Comparison of ENCODE assay signal across 16 cellular contexts in genomic region chr7:83640731-83641533, GRCh38. TPM values are rescaled to one million over a fixed set of nuclear protein-coding genes. Genes with fewer than 3 reads are reported as not detected.
"Had no signal": no experiment of that assay in that cellular context is flagged by ENCODE, and none has a peak within 500 bp of the region (broad histone marks: within the 10 kb centered on the region; RNA-seq: fewer than 3 reads in every experiment).

No MANE protein-coding gene starts in this region.

- H3K4me3 ChIP-seq: coronary artery, tibial artery, uterus had no signal

- H3K9me3 ChIP-seq: tibial artery, uterus had no signal

- H3K9ac ChIP-seq: parathyroid adenoma had no signal

- H2AFZ ChIP-seq: parathyroid adenoma had no signal

- H3K36me3 ChIP-seq: tibial artery, uterus had no signal

- H3K4me1 Mint-ChIP-seq: activated naive CD8-positive, alpha-beta T cell treated with anti-CD3 and anti-CD28 coated beads, Interleukin-2, amount 10 ng/mL, durations not matched to agents 7 days and 5 days; naive B cell; stimulated activated memory B cell treated with anti-CD40 and anti-IgM and Interleukin-4, amounts not matched to agents 10 μg/mL and 1 μg/mL and 100 μg/mL, for 72 hours had no signal

- H3K79me2 ChIP-seq: parathyroid adenoma had no signal

- H3K27ac ChIP-seq: coronary artery, foreskin keratinocyte, parathyroid adenoma, tibial artery, uterus had no signal

- DNase-seq: activated CD4-positive, alpha-beta T cell treated with anti-CD3 and anti-CD28 coated beads, Interleukin-2, amount 50 U/mL, for 1 hour; activated CD8-positive, alpha-beta memory T cell treated with anti-CD3 and anti-CD28 coated beads for 24 hours; activated naive CD8-positive, alpha-beta T cell treated with anti-CD3 and anti-CD28 coated beads, Interleukin-2, amount 10 ng/mL, durations not matched to agents 7 days and 5 days; central memory CD4-positive, alpha-beta T cell; foreskin keratinocyte; mammary epithelial cell; naive B cell; stimulated activated CD4-positive, alpha-beta T cell treated with anti-CD3 and anti-CD28 coated beads, Interleukin-2, amount 100 ng/mL, for 48 hours; tibial artery; uterus had no signal

- H3K27me3 Mint-ChIP-seq: activated naive CD8-positive, alpha-beta T cell treated with anti-CD3 and anti-CD28 coated beads, Interleukin-2, amount 10 ng/mL, durations not matched to agents 7 days and 5 days; naive B cell; stimulated activated memory B cell treated with anti-CD40 and anti-IgM and Interleukin-4, amounts not matched to agents 10 μg/mL and 1 μg/mL and 100 μg/mL, for 72 hours had no signal

- H3K27me3 ChIP-seq: foreskin keratinocyte, tibial artery, uterus had no signal

- H3K4me3 Mint-ChIP-seq: activated naive CD8-positive, alpha-beta T cell treated with anti-CD3 and anti-CD28 coated beads, Interleukin-2, amount 10 ng/mL, durations not matched to agents 7 days and 5 days; naive B cell; stimulated activated memory B cell treated with anti-CD40 and anti-IgM and Interleukin-4, amounts not matched to agents 10 μg/mL and 1 μg/mL and 100 μg/mL, for 72 hours had no signal

- H3K27ac Mint-ChIP-seq: activated naive CD8-positive, alpha-beta T cell treated with anti-CD3 and anti-CD28 coated beads, Interleukin-2, amount 10 ng/mL, durations not matched to agents 7 days and 5 days; naive B cell; stimulated activated memory B cell treated with anti-CD40 and anti-IgM and Interleukin-4, amounts not matched to agents 10 μg/mL and 1 μg/mL and 100 μg/mL, for 72 hours had no signal

- H3K36me3 Mint-ChIP-seq: activated naive CD8-positive, alpha-beta T cell treated with anti-CD3 and anti-CD28 coated beads, Interleukin-2, amount 10 ng/mL, durations not matched to agents 7 days and 5 days; brain; naive B cell; stimulated activated memory B cell treated with anti-CD40 and anti-IgM and Interleukin-4, amounts not matched to agents 10 μg/mL and 1 μg/mL and 100 μg/mL, for 72 hours had no signal

- H3K9me3 Mint-ChIP-seq: activated naive CD8-positive, alpha-beta T cell treated with anti-CD3 and anti-CD28 coated beads, Interleukin-2, amount 10 ng/mL, durations not matched to agents 7 days and 5 days; brain had no signal

- ATAC-seq: activated CD4-positive, CD25-positive, alpha-beta regulatory T cell treated with anti-CD3 and anti-CD28 coated beads, Interleukin-2, amount 50 U/mL, for 24 hours; foreskin keratinocyte; stimulated activated memory B cell treated with anti-CD40 and anti-IgM and Interleukin-4, amounts not matched to agents 10 μg/mL and 1 μg/mL and 100 μg/mL, for 72 hours had no signal

- H3K4me1 ChIP-seq: foreskin keratinocyte, parathyroid adenoma, tibial artery, uterus had no signal

RNA-seq across cellular contexts. Expression of gene SEMA3E, which starts 8.0 kb away (rescaled TPM):
- total RNA-seq: activated naive CD8-positive, alpha-beta T cell treated with anti-CD3 and anti-CD28 coated beads, Interleukin-2, amount 10 ng/mL, durations not matched to agents 7 days and 5 days; mononuclear cell had no signal
